ENCODE assay signal across 8 cellular contexts in genomic region chr10:27241640-27242472, GRCh38. TPM values are rescaled to one million over a fixed set of nuclear protein-coding genes. Genes with fewer than 3 reads are reported as not detected.
A peak's percentile ranks its signal among the peaks of the same experiment; 100 is the strongest.
DNase-seq lines count a peak whose midpoint lies in the region; ATAC-seq and TF ChIP-seq lines count a peak whose summit lies in the region.

No MANE protein-coding gene starts in this region.

- TF ChIP-seq CTCF in AG09319 (IDR thresholded peaks at IDR 0.05; ENCODE audit: low read depth, low read length) (peak; percentile 14; the same call in 1 of the 2 replicates), WTC11 (IDR thresholded peaks at IDR 0.05) (no peak), cardiac fibroblast (IDR thresholded peaks at IDR 0.05; ENCODE audit: low read depth, low read length) (peak; percentile 21)

- H3K27me3 Mint-ChIP-seq in WTC11 (ENCODE audit: low read depth): 0 out of 2 replicates have a peak, but pooled peaks cover 3% of the 10 kb centered on the region

- peak overlapping the region; percentile 99 for H3K27ac Mint-ChIP-seq in WTC11

- peak overlapping the region; percentile 93 for H3K4me3 Mint-ChIP-seq in WTC11

- POLR2A ChIA-PET in WTC11 (lab: Charles Lee): interaction anchor here (0.6 to 1.5 kb wide), 3 partner anchors 9 to 262 kb away, joined by 3 read pairs; partner anchors contain the start of gene RAB18

- ATAC-seq in GM18909 (IDR thresholded peaks at IDR 0.05; ENCODE audit: poor library complexity, unreplicated experiment) (peak; percentile 72), HG03159 (IDR thresholded peaks at IDR 0.05; ENCODE audit: unreplicated experiment) (peak; percentile 62), WTC11 (peak; percentile 72)

- peak overlapping the region; percentile 77 to 81 for H3K4me3 ChIP-seq in cardiac fibroblast (replicated peaks in 1 of 2; ENCODE audit: low read depth in 2 of 2, low read length in 2 of 2)

- peaks cover 4% of the 10 kb centered on the region; the same call in 1 of the 2 replicates for H3K9me3 Mint-ChIP-seq in WTC11

- CTCF ChIA-PET in WTC11 (lab: Charles Lee): interaction anchor here (0.6 to 1.7 kb wide), 5 partner anchors 11 to 663 kb away, joined by 3 to 14 read pairs (median 3); no protein-coding TSS in a partner anchor

- peaks cover 26% of the 10 kb centered on the region for H3K4me1 Mint-ChIP-seq in WTC11

- no peaks in the 10 kb centered on the region for H3K36me3 Mint-ChIP-seq in WTC11

- peak; percentile 85 for DNase-seq in AG09319 (ENCODE audit: extremely low read depth, low read depth)
- peak; percentile 64 for DNase-seq in NCI-H2196 treated with DMSO at 0.1 percent for 48 hours (lab: John Stamatoyannopoulos, UW; ENCODE audit: unreplicated experiment)
- DNase-seq in WTC11 (ENCODE audit: low spot score): peak; percentile 91
- DNase-seq in cardiac fibroblast (ENCODE audit: low read depth in 2 of 2): peak; percentile 95 to 96
- DNase-seq in iris pigment epithelial cell (ENCODE audit: low read depth): peak; percentile 95
- DNase-seq in stimulated activated CD4-positive, alpha-beta T cell treated with anti-CD3 and anti-CD28 coated beads, Interleukin-12 subunit alpha, Interleukin-12 subunit beta, amount 100 ng/mL, for 24 hours (ENCODE audit: low read depth in 2 of 2): peak; percentile 71 to 79

TF ChIP-seq in WTC11, 78 proteins besides CTCF, POLR2A, EP300 and RAD21:
- TF ChIP-seq MYBL2 (CRISPR knock-in tag; IDR thresholded peaks at IDR 0.05) (peak; percentile 24; the same call in 1 of the 2 replicates), FOXP1 (CRISPR knock-in tag; IDR thresholded peaks at IDR 0.05; ENCODE audit: borderline replicate concordance) (0 out of 2 replicates have a peak, but pooled peaks have one; percentile 13), ZNF512 (CRISPR knock-in tag; IDR thresholded peaks at IDR 0.05; ENCODE audit: borderline replicate concordance) (no peak), ETV6 (CRISPR knock-in tag; IDR thresholded peaks at IDR 0.05) (peak; percentile 40; the same call in 1 of the 2 replicates), HMGXB4 (CRISPR knock-in tag; IDR thresholded peaks at IDR 0.05) (no peak), FOXK1 (CRISPR knock-in tag; IDR thresholded peaks at IDR 0.05) (peak; percentile 46), GABPB1 (CRISPR knock-in tag; IDR thresholded peaks at IDR 0.05) (peak; percentile 61), ZNF232 (CRISPR knock-in tag; IDR thresholded peaks at IDR 0.05) (peak; percentile 53; the same call in 1 of the 2 replicates), ZNF281 (CRISPR knock-in tag; IDR thresholded peaks at IDR 0.05) (0 out of 2 replicates have a peak, but pooled peaks have one; percentile 34), SP1 (CRISPR knock-in tag; conservative IDR thresholded peaks at IDR 0.05) (peak; percentile 66; the same call in 1 of the 2 replicates), MAX (CRISPR knock-in tag; IDR thresholded peaks at IDR 0.05) (peak; percentile 46; the same call in 1 of the 2 replicates)
TF ChIP-seq in WTC11: peak in this region for 9.

RNA-seq across cellular contexts. Expression of gene ACBD5, which starts 1.3 kb away (rescaled TPM):
- 17.9 to 19.4 TPM (median 18.1 TPM) in 3 replicates for total RNA-seq in WTC11 (2021)

Comparison
In these comparisons a context has a peak if more than half of its experiments do, and no peak if none do; other contexts are left out.
1. Peak in every context shown above with its lines: DNase-seq, ATAC-seq and H3K4me3 ChIP-seq.